Comparison of ENCODE assay signal across 14 cellular contexts in genomic region chr10:11886851-11887250, GRCh38.
DNase-seq lines count a peak whose midpoint lies in the region; ATAC-seq, FAIRE-seq and TF ChIP-seq lines count a peak whose summit lies in the region.
"Had no signal": no experiment of that assay in that cellular context is flagged by ENCODE, and none has a peak within 500 bp of the region (broad histone marks: within the 10 kb centered on the region; RNA-seq: fewer than 3 reads in every experiment).

No MANE protein-coding gene starts in this region.

- no peaks in the 10 kb centered on the region for H4K20me1 ChIP-seq in BLaER1 treated with 17β-estradiol and CSF1 and Interleukin-3, amounts not matched to agents 10 nM and 100 nM
- H4K20me1 ChIP-seq in PC-9 (ENCODE audit: insufficient read depth) (no peaks in the 10 kb centered on the region), keratinocyte (ENCODE audit: control insufficient read depth, extremely low read depth, insufficient read depth, low read length) (no peaks in the 10 kb centered on the region)

- BruUV-seq in PC-9 (replicated peaks; lab: Mats Ljungman, UMichigan) = no TSS peak

- H3K79me2 ChIP-seq in PC-9 (ENCODE audit: low read depth) (no peaks in the 10 kb centered on the region), keratinocyte (ENCODE audit: control insufficient read depth, insufficient read depth, low read length) (no peaks in the 10 kb centered on the region)

- dilution Hi-C loops in keratinocyte (cut with MboI; ENCODE audit: extremely low pct_ligation_motif_present, low sequenced_read_pairs) = no loop called here

- no peak overlapping the region for H3K4me3 ChIP-seq in BLaER1 treated with 17β-estradiol and CSF1 and Interleukin-3, amounts not matched to agents 10 nM and 100 nM
- H3K4me3 ChIP-seq in PC-9 (no peak overlapping the region), keratinocyte (ENCODE audit: control insufficient read depth in 2 of 3, extremely low read depth in 1 of 3, insufficient read depth in 2 of 3, low read depth in 1 of 3, low read length in 3 of 3) (no peak overlapping the region)
- H3K4me3 ChIP-seq: esophagus muscularis mucosa had no signal

- CTCF ChIA-PET in PC-9 (lab: Charles Lee) = no interaction called here

- H2AFZ ChIP-seq in PC-9 (no peak overlapping the region), keratinocyte (ENCODE audit: control insufficient read depth, low read length) (peak overlapping the region; percentile 56)

- ATAC-seq in GM21381 (IDR thresholded peaks at IDR 0.05; ENCODE audit: unreplicated experiment) = peak; percentile 61
- no peak for ATAC-seq in HG03095 (IDR thresholded peaks at IDR 0.05; ENCODE audit: unreplicated experiment)
- ATAC-seq: activated CD8-positive, alpha-beta memory T cell treated with anti-CD3 and anti-CD28 coated beads, Interleukin-2, amount 10 ng/mL, durations not matched to agents 7 days and 5 days had no signal

- peaks cover 23% of the 10 kb centered on the region for H3F3A ChIP-seq in PC-9 (ENCODE audit: insufficient read depth, low read depth)

- H3K9me2 ChIP-seq in PC-9 (ENCODE audit: insufficient read depth) = no peaks in the 10 kb centered on the region

- intact Hi-C loops in PC-9 (cut with micrococcal nuclease; ENCODE audit: unreplicated experiment) = no loop called here

- H3K9ac ChIP-seq in BLaER1 treated with 17β-estradiol and CSF1 and Interleukin-3, amounts not matched to agents 10 nM and 100 nM = peak overlapping the region in 9 of 11 experiments; percentile 26 to 51 (median 44); a peak in 14 of 22 replicates
- peak overlapping the region; percentile 44 for H3K9ac ChIP-seq in keratinocyte (ENCODE audit: control insufficient read depth, extremely low read depth, insufficient read depth, low read length)

- POLR2A ChIA-PET in PC-9 (lab: Charles Lee; ENCODE audit: unreplicated experiment) = no interaction called here

- no peaks in the 10 kb centered on the region for H3K9me1 ChIP-seq in keratinocyte (ENCODE audit: control insufficient read depth, extremely low read depth, insufficient read depth, low read length)

- no peaks in the 10 kb centered on the region for H3K36me3 ChIP-seq in BLaER1 treated with 17β-estradiol and CSF1 and Interleukin-3, amounts not matched to agents 10 nM and 100 nM
- H3K36me3 ChIP-seq in PC-9 (ENCODE audit: low read depth) (no peaks in the 10 kb centered on the region), keratinocyte (ENCODE audit: control insufficient read depth in 2 of 2, extremely low read depth in 1 of 2, insufficient read depth in 2 of 2, low read length in 2 of 2) (no peaks in the 10 kb centered on the region)
- H3K36me3 ChIP-seq: esophagus muscularis mucosa had no signal

- TF ChIP-seq CTCF in PC-9 (conservative IDR thresholded peaks at IDR 0.05) = no peak
- no peak for TF ChIP-seq CTCF in keratinocyte (optimal IDR thresholded peaks at IDR 0.05 in 1 of 3, IDR thresholded peaks at IDR 0.05 in 1 of 3, conservative IDR thresholded peaks at IDR 0.05 in 1 of 3; ENCODE audit: extremely low read depth in 1 of 3, insufficient read depth in 2 of 3, low read length in 3 of 3)

- H3K27me3 ChIP-seq in BLaER1 treated with 17β-estradiol and CSF1 and Interleukin-3, amounts not matched to agents 10 nM and 100 nM = no peaks in the 10 kb centered on the region
- no peaks in the 10 kb centered on the region for H3K27me3 ChIP-seq in PC-9 (ENCODE audit: insufficient read depth, low read depth)
- no peaks in the 10 kb centered on the region for H3K27me3 ChIP-seq in keratinocyte (ENCODE audit: control insufficient read depth, extremely low read depth, insufficient read depth, low read length)
- H3K27me3 ChIP-seq: esophagus muscularis mucosa had no signal

- peak overlapping the region in 7 of 11 experiments; percentile 8 to 36 (median 22); a peak in 7 of 22 replicates for H3K27ac ChIP-seq in BLaER1 treated with 17β-estradiol and CSF1 and Interleukin-3, amounts not matched to agents 10 nM and 100 nM
- H3K27ac ChIP-seq in PC-9 = peak overlapping the region; percentile 65
- H3K27ac ChIP-seq in keratinocyte (ENCODE audit: control insufficient read depth, insufficient read depth, low read length) = peak overlapping the region; percentile 19
- H3K27ac ChIP-seq: esophagus muscularis mucosa had no signal

- DNase-seq in PC-9 (peak; percentile 45 to 66), keratinocyte (ENCODE audit: low read depth, low spot score) (no peak), hippocampal formation (lab: John Stamatoyannopoulos, UW) (no peak)
- no peak for DNase-seq in activated CD4-positive, CD25-positive, alpha-beta regulatory T cell treated with anti-CD3 and anti-CD28 coated beads, Interleukin-2, amount 50 U/mL, for 72 hours
- no peak for DNase-seq in stimulated activated CD4-positive, alpha-beta T cell treated with anti-CD3 and anti-CD28 coated beads, Interleukin-4, amount 100 ng/mL, for 1 hour
- DNase-seq: activated CD8-positive, alpha-beta memory T cell treated with anti-CD3 and anti-CD28 coated beads, Interleukin-2, amount 10 ng/mL, durations not matched to agents 7 days and 5 days; NCI-H2171; occipital lobe; stimulated activated CD4-positive, alpha-beta T cell treated with anti-CD3 and anti-CD28 coated beads, Interleukin-15, amount 100 ng/mL, for 24 hours; T1000 had no signal

- H3K4me2 ChIP-seq in BLaER1 treated with 17β-estradiol and CSF1 and Interleukin-3, amounts not matched to agents 10 nM and 100 nM = peak overlapping the region; percentile 58 to 82 (median 76)
- peak overlapping the region; percentile 13; the same call in 1 of the 2 replicates for H3K4me2 ChIP-seq in PC-9
- H3K4me2 ChIP-seq in keratinocyte (ENCODE audit: control insufficient read depth, extremely low read depth, insufficient read depth, low read depth, low read length) = no peak overlapping the region

- no peak for FAIRE-seq in keratinocyte (lab: Jason Lieb, UNC)

- H3K9me3 ChIP-seq in BLaER1 treated with 17β-estradiol and CSF1 and Interleukin-3, amounts not matched to agents 10 nM and 100 nM (replicated peaks in 1 of 11) = no peaks in the 10 kb centered on the region
- H3K9me3 ChIP-seq in PC-9 (ENCODE audit: insufficient read depth, low read depth) = no peaks in the 10 kb centered on the region
- H3K9me3 ChIP-seq in keratinocyte (ENCODE audit: control insufficient read depth, low read depth, low read length) = no peaks in the 10 kb centered on the region
- H3K9me3 ChIP-seq: esophagus muscularis mucosa had no signal

- H3K4me1 ChIP-seq in BLaER1 treated with 17β-estradiol and CSF1 and Interleukin-3, amounts not matched to agents 10 nM and 100 nM = peaks cover 23 to 49% (median 42%) of the 10 kb centered on the region in 10 experiments
- H3K4me1 ChIP-seq in PC-9 (replicated peaks; ENCODE audit: insufficient read depth) (peaks cover 39% of the 10 kb centered on the region), keratinocyte (ENCODE audit: control insufficient read depth, extremely low read depth, insufficient read depth, low read length) (peaks cover 48% of the 10 kb centered on the region)
- H3K4me1 ChIP-seq: esophagus muscularis mucosa had no signal

Comparison
In these comparisons a context has a peak if more than half of its experiments do, and no peak if none do; other contexts are left out.
1. DNase-seq: peak in PC-9 (2 of 2); none in keratinocyte (single experiment), activated CD4-positive, CD25-positive, alpha-beta regulatory T cell treated with anti-CD3 and anti-CD28 coated beads, Interleukin-2, amount 50 U/mL, for 72 hours (single experiment), stimulated activated CD4-positive, alpha-beta T cell treated with anti-CD3 and anti-CD28 coated beads, Interleukin-4, amount 100 ng/mL, for 1 hour (single experiment) and hippocampal formation (0 of 2).
2. Peak in every context shown above with its lines, with median percentiles within 50 percentile points of each other: H3K27ac ChIP-seq.